In the genomic region with DNA sequence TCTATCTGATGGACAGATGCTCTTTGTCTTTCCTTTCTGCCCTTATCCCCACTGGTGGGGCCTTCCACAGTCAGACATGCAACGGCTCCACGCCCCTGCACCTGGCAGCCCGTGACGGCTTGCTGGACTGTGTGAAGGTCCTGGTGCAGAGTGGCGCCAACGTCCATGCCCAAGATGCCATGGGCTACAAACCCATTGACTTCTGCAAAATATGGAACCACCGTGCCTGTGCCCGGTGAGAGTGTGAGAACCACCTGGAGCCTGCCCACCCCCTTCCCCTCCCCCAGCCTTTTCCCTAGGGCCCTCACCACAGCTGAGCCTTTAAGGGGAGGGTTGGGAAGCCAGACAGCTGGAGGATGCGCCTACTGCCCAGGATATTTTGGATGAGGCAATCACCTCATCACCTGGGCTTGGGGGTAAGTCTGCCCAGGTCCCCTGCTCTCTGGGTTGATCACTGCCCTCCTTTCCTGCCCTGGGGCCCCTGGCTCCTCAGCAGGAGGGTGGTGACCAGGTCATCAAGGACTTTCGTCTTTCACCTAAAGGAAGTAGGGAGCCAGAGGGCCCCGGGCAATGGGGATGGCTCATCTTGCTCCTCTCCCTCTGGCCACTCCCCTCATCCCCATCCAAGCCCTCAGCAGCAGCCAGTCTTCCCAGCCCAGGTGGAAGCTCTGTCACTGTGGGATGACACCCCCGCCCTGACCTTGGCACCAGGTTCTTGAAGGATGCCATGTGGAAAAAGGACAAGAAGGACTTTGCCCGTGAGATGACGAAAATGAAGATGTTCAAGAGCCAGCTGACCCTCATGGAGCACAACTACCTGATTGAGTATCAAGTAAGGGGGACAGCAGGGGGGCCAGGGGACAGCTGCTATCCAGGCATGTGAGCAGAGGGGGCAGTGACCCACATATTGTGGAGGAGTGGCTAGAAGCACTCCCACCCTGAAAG, we compare ENCODE assay signal across 25 cellular contexts. TPM values are rescaled to one million over a fixed set of nuclear protein-coding genes. Genes with fewer than 3 reads are reported as not detected.
A peak's percentile ranks its signal among the peaks of the same experiment; 100 is the strongest.
DNase-seq lines count a peak whose midpoint lies in the region; ATAC-seq, FAIRE-seq and TF ChIP-seq lines count a peak whose summit lies in the region.
"Had no signal": no experiment of that assay in that cellular context is flagged by ENCODE, and none has a peak within 500 bp of the region (broad histone marks: within the 10 kb centered on the region; RNA-seq: fewer than 3 reads in every experiment).

No MANE protein-coding gene starts in this region.

- H3K36me3 ChIP-seq in H1 (ENCODE audit: control insufficient read depth in 2 of 4, insufficient read depth in 4 of 4, low read length in 3 of 4) (no peaks in the 10 kb centered on the region), suprapubic skin (peaks cover 30% of the 10 kb centered on the region)

- intact Hi-C loops in activated CD4-positive, alpha-beta memory T cell treated with anti-CD3 and anti-CD28 coated beads for 36 hours (cut with micrococcal nuclease) = loop anchor here (10.0 kb wide), 1 partner anchor 687 kb away; a partner anchor contains a TSS

- H2AK5ac ChIP-seq in H1 (ENCODE audit: low read depth, low read length) = 0 out of 2 replicates have a peak overlapping the region, but pooled peaks have one; percentile 57

- H3K4me1 Mint-ChIP-seq in activated CD4-positive, alpha-beta memory T cell treated with anti-CD3 and anti-CD28 coated beads for 36 hours (ENCODE audit: low read depth) = peaks cover 21% of the 10 kb centered on the region
- peaks cover 18% of the 10 kb centered on the region for H3K4me1 Mint-ChIP-seq in activated CD4-positive, alpha-beta memory T cell treated with anti-CD3 and anti-CD28 coated beads, Interleukin-2, amount 10 ng/mL, durations not matched to agents 7 days and 5 days
- H3K4me1 Mint-ChIP-seq in WTC11 = peaks cover 16% of the 10 kb centered on the region

- no peak overlapping the region for H2BK15ac ChIP-seq in H1 (ENCODE audit: low read length)

- FAIRE-seq in H1 (lab: Jason Lieb, UNC) = no peak
- FAIRE-seq: K562, RCC 7860 had no signal

- no peak overlapping the region for H2BK12ac ChIP-seq in H1 (ENCODE audit: low read depth, low read length)

- TF ChIP-seq POLR2A in H1 (IDR thresholded peaks at IDR 0.05; ENCODE audit: control extremely low read depth in 1 of 2, low read depth in 2 of 2, low read length in 2 of 2) (no peak), suprapubic skin (IDR thresholded peaks at IDR 0.05) (no peak)

- no peaks in the 10 kb centered on the region for H3K79me1 ChIP-seq in H1 (ENCODE audit: low read depth, low read length)

- H3K18ac ChIP-seq in H1 (ENCODE audit: extremely low read depth, low read length) = no peak overlapping the region

- H3K23me2 ChIP-seq in H1 (ENCODE audit: low read depth, low read length) = peaks cover 5% of the 10 kb centered on the region; the same call in 1 of the 2 replicates

- no peak overlapping the region for H3K23ac ChIP-seq in H1 (ENCODE audit: insufficient read length)

- peaks cover 0 to 20% (median 9%) of the 10 kb centered on the region in 4 experiments; a peak in 5 of 7 replicates for H3K27me3 ChIP-seq in H1 (replicated peaks in 1 of 4; ENCODE audit: control insufficient read depth in 3 of 4, extremely low read depth in 1 of 4, insufficient read depth in 3 of 4, low read length in 3 of 4)
- no peaks in the 10 kb centered on the region for H3K27me3 ChIP-seq in suprapubic skin

- H3K4me3 ChIP-seq in H1 (ENCODE audit: extremely low read depth in 1 of 4, insufficient read depth in 2 of 4, low read depth in 3 of 4, low read length in 4 of 4) (no peak overlapping the region), suprapubic skin (no peak overlapping the region)
- H3K4me3 ChIP-seq: K562, left ventricle myocardium inferior had no signal

- H3K27me3 Mint-ChIP-seq in activated CD4-positive, alpha-beta memory T cell treated with anti-CD3 and anti-CD28 coated beads for 36 hours = no peaks in the 10 kb centered on the region
- H3K27me3 Mint-ChIP-seq in activated CD4-positive, alpha-beta memory T cell treated with anti-CD3 and anti-CD28 coated beads, Interleukin-2, amount 10 ng/mL, durations not matched to agents 7 days and 5 days = no peaks in the 10 kb centered on the region
- H3K27me3 Mint-ChIP-seq in WTC11 (ENCODE audit: low read depth) = peaks cover 31% of the 10 kb centered on the region
- H3K27me3 Mint-ChIP-seq: activated CD8-positive, alpha-beta T cell treated with anti-CD3 and anti-CD28 coated beads for 36 hours; activated naive CD8-positive, alpha-beta T cell treated with anti-CD3 and anti-CD28 coated beads for 36 hours; CD4-positive, alpha-beta memory T cell had no signal

- ATAC-seq in WTC11 = no peak
- ATAC-seq in HG03457 (IDR thresholded peaks at IDR 0.05; ENCODE audit: unreplicated experiment) = no peak
- ATAC-seq: activated CD8-positive, alpha-beta T cell treated with anti-CD3 and anti-CD28 coated beads for 36 hours; K562; naive thymus-derived CD4-positive, alpha-beta T cell had no signal

- H2BK5ac ChIP-seq in H1 (ENCODE audit: low read depth, low read length) = no peak overlapping the region

- no peaks in the 10 kb centered on the region for H3K9me3 Mint-ChIP-seq in activated CD4-positive, alpha-beta memory T cell treated with anti-CD3 and anti-CD28 coated beads for 36 hours
- H3K9me3 Mint-ChIP-seq in activated CD4-positive, alpha-beta memory T cell treated with anti-CD3 and anti-CD28 coated beads, Interleukin-2, amount 10 ng/mL, durations not matched to agents 7 days and 5 days = no peaks in the 10 kb centered on the region
- no peaks in the 10 kb centered on the region for H3K9me3 Mint-ChIP-seq in WTC11
- H3K9me3 Mint-ChIP-seq: activated CD8-positive, alpha-beta T cell treated with anti-CD3 and anti-CD28 coated beads for 36 hours; activated naive CD8-positive, alpha-beta T cell treated with anti-CD3 and anti-CD28 coated beads for 36 hours; CD4-positive, alpha-beta memory T cell; naive thymus-derived CD4-positive, alpha-beta T cell had no signal

- no peak overlapping the region for H2AFZ ChIP-seq in H1 (ENCODE audit: low read length)

- peaks cover 0 to 15% (median 5%) of the 10 kb centered on the region in 4 experiments; a peak in 4 of 7 replicates for H3K4me1 ChIP-seq in H1 (replicated peaks in 1 of 4; ENCODE audit: control insufficient read depth in 3 of 4, insufficient read depth in 4 of 4, low read length in 3 of 4)
- peaks cover 33% of the 10 kb centered on the region for H3K4me1 ChIP-seq in suprapubic skin

- H3K27ac ChIP-seq in H1 (ENCODE audit: low read depth, low read length) = no peak overlapping the region
- H3K27ac ChIP-seq in suprapubic skin = no peak overlapping the region
- H3K27ac ChIP-seq: left ventricle myocardium inferior had no signal

- H2BK120ac ChIP-seq in H1 (replicated peaks; ENCODE audit: low read depth, low read length) = no peak overlapping the region

- no peak overlapping the region for H4K8ac ChIP-seq in H1 (ENCODE audit: extremely low read depth, insufficient read depth, low read length)

- CTCF ChIA-PET in activated CD4-positive, alpha-beta memory T cell treated with anti-CD3 and anti-CD28 coated beads for 36 hours (lab: Charles Lee) = interaction anchor here (1.4 to 5.0 kb wide), 4 partner anchors 12 to 119 kb away, joined by 3 to 54 read pairs (median 28); a partner anchor contains a TSS
- CTCF ChIA-PET in activated CD4-positive, alpha-beta memory T cell treated with anti-CD3 and anti-CD28 coated beads, Interleukin-2, amount 10 ng/mL, durations not matched to agents 7 days and 5 days (lab: Charles Lee) = interaction anchor here (1.2 to 3.2 kb wide), 2 partner anchors 15 to 19 kb away, joined by 3 to 11 read pairs; no protein-coding TSS in a partner anchor
- CTCF ChIA-PET in WTC11 (lab: Charles Lee) = interaction anchor here (1.4 to 4.9 kb wide), 4 partner anchors 17 to 34 kb away, joined by 3 to 68 read pairs (median 4); no protein-coding TSS in a partner anchor
- CTCF ChIA-PET in H1 (lab: Charles Lee; ENCODE audit: partially characterized antibody) = interaction anchor here (1.0 to 7.1 kb wide), 13 partner anchors 8 to 265 kb away, joined by 3 to 66 read pairs (median 5); a partner anchor contains a TSS

- TF ChIP-seq EP300 in H1 (IDR thresholded peaks at IDR 0.05; ENCODE audit: borderline replicate concordance in 1 of 2, low read depth in 2 of 2, low read length in 2 of 2) (no peak), suprapubic skin (IDR thresholded peaks at IDR 0.05) (no peak)

- no peak overlapping the region for H3K56ac ChIP-seq in H1 (replicated peaks; ENCODE audit: insufficient read length, low read depth, low read length)

- peak; percentile 5 for DNase-seq in activated CD4-positive, alpha-beta memory T cell treated with anti-CD3 and anti-CD28 coated beads for 36 hours
- DNase-seq in activated CD4-positive, alpha-beta memory T cell treated with anti-CD3 and anti-CD28 coated beads, Interleukin-2, amount 10 ng/mL, durations not matched to agents 7 days and 5 days = no peak
- DNase-seq in WTC11 (ENCODE audit: low spot score) = peak; percentile 7
- DNase-seq in H1 (ENCODE audit: low read depth in 1 of 2, low spot score in 2 of 2) = no peak
- DNase-seq in suprapubic skin (ENCODE audit: low spot score in 2 of 2) = peak; percentile 53 to 74
- no peak for DNase-seq in NCI-H774 (lab: John Stamatoyannopoulos, UW)
- no peak for DNase-seq in NCI-H748 (lab: John Stamatoyannopoulos, UW; ENCODE audit: unreplicated experiment)
- DNase-seq: activated CD8-positive, alpha-beta T cell treated with anti-CD3 and anti-CD28 coated beads for 36 hours; activated naive CD8-positive, alpha-beta T cell treated with anti-CD3 and anti-CD28 coated beads for 36 hours; CD4-positive, alpha-beta memory T cell; cerebellar nuclear complex; left ventricle myocardium inferior; midbrain; NCI-H1105 treated with DMSO at 0.1 percent for 48 hours; NCI-H2081; NCI-H2227 treated with DMSO at 0.1 percent for 48 hours; NCI-H69; SIG-M5 had no signal

- H2BK20ac ChIP-seq in H1 (ENCODE audit: low read length) = no peak overlapping the region

- TF ChIP-seq RAD21 in H1 (IDR thresholded peaks at IDR 0.05 in 1 of 2, conservative IDR thresholded peaks at IDR 0.05 in 1 of 2; ENCODE audit: low read depth in 2 of 2, low read length in 2 of 2) = no peak

- H4K20me1 ChIP-seq in H1 (replicated peaks in 1 of 2; ENCODE audit: control insufficient read depth in 1 of 2, insufficient read depth in 2 of 2, low read length in 2 of 2) = peaks cover 0 to 9% of the 10 kb centered on the region in 2 experiments

- WGBS in H1 (ENCODE audit: extremely low coverage in 1 of 2, insufficient coverage in 1 of 2, insufficient read length in 1 of 2, insufficient replicate concordance in 2 of 2, low coverage in 1 of 2, low lambda C conversion rate in 2 of 2, missing lambda C conversion rate in 1 of 2), 2 experiments = 95% methylated on average over 12 of the region's 14 CpGs; no CpG with 5 or more reads in 1 of the 2 experiments
- WGBS in suprapubic skin = 88% methylated on average over 6 of the region's 14 CpGs

- H3K9me3 ChIP-seq in H1 (ENCODE audit: insufficient read depth in 2 of 2, low read depth in 1 of 2, low read length in 1 of 2) (no peaks in the 10 kb centered on the region), suprapubic skin (no peaks in the 10 kb centered on the region)
- H3K9me3 ChIP-seq: left ventricle myocardium inferior had no signal

- H3K4me2 ChIP-seq in H1 (ENCODE audit: insufficient read depth in 1 of 2, low read depth in 2 of 2, low read length in 2 of 2) = no peak overlapping the region

- no peak overlapping the region for H3K4me3 Mint-ChIP-seq in activated CD4-positive, alpha-beta memory T cell treated with anti-CD3 and anti-CD28 coated beads for 36 hours
- H3K4me3 Mint-ChIP-seq in activated CD4-positive, alpha-beta memory T cell treated with anti-CD3 and anti-CD28 coated beads, Interleukin-2, amount 10 ng/mL, durations not matched to agents 7 days and 5 days = no peak overlapping the region
- H3K4me3 Mint-ChIP-seq in WTC11 = no peak overlapping the region
- H3K4me3 Mint-ChIP-seq: activated CD8-positive, alpha-beta T cell treated with anti-CD3 and anti-CD28 coated beads for 36 hours; activated naive CD8-positive, alpha-beta T cell treated with anti-CD3 and anti-CD28 coated beads for 36 hours had no signal

- no peak overlapping the region for H3K27ac Mint-ChIP-seq in activated CD4-positive, alpha-beta memory T cell treated with anti-CD3 and anti-CD28 coated beads for 36 hours
- no peak overlapping the region for H3K27ac Mint-ChIP-seq in activated CD4-positive, alpha-beta memory T cell treated with anti-CD3 and anti-CD28 coated beads, Interleukin-2, amount 10 ng/mL, durations not matched to agents 7 days and 5 days
- H3K27ac Mint-ChIP-seq in WTC11 = no peak overlapping the region
- H3K27ac Mint-ChIP-seq: activated CD8-positive, alpha-beta T cell treated with anti-CD3 and anti-CD28 coated beads for 36 hours; activated naive CD8-positive, alpha-beta T cell treated with anti-CD3 and anti-CD28 coated beads for 36 hours had no signal

- no peak overlapping the region for H3K14ac ChIP-seq in H1 (ENCODE audit: insufficient read length)

- TF ChIP-seq CTCF in WTC11 (IDR thresholded peaks at IDR 0.05) (no peak), H1 (IDR thresholded peaks at IDR 0.05; ENCODE audit: control extremely low read depth in 1 of 3, insufficient read depth in 1 of 3, low read depth in 1 of 3, low read length in 3 of 3) (no peak), suprapubic skin (IDR thresholded peaks at IDR 0.05) (no peak)

- no peak overlapping the region for H3K4ac ChIP-seq in H1 (replicated peaks; ENCODE audit: insufficient read length, low read depth, low read length)

- peaks cover 8% of the 10 kb centered on the region for H3K36me3 Mint-ChIP-seq in activated CD4-positive, alpha-beta memory T cell treated with anti-CD3 and anti-CD28 coated beads for 36 hours
- peaks cover 12% of the 10 kb centered on the region for H3K36me3 Mint-ChIP-seq in activated CD4-positive, alpha-beta memory T cell treated with anti-CD3 and anti-CD28 coated beads, Interleukin-2, amount 10 ng/mL, durations not matched to agents 7 days and 5 days (ENCODE audit: low read depth)
- H3K36me3 Mint-ChIP-seq in WTC11 = peaks cover 8% of the 10 kb centered on the region; the same call in 1 of the 2 replicates

- H3K79me2 ChIP-seq in H1 (ENCODE audit: control insufficient read depth in 1 of 2, insufficient read depth in 2 of 2, low read length in 2 of 2) = no peaks in the 10 kb centered on the region

- H4K91ac ChIP-seq in H1 (replicated peaks; ENCODE audit: insufficient read length, low read length) = no peak overlapping the region

- no peak overlapping the region for H4K5ac ChIP-seq in H1 (ENCODE audit: insufficient read length, low read depth, low read length)

- H3K9ac ChIP-seq in H1 (replicated peaks in 1 of 4; ENCODE audit: extremely low read depth in 1 of 4, low read depth in 3 of 4, low read length in 3 of 4) = no peak overlapping the region

- POLR2A ChIA-PET in activated CD4-positive, alpha-beta memory T cell treated with anti-CD3 and anti-CD28 coated beads for 36 hours (lab: Charles Lee) = interaction anchor here (1.7 kb wide), 1 partner anchor 8 kb away, joined by 4 read pairs; no protein-coding TSS in a partner anchor
- POLR2A ChIA-PET in activated CD4-positive, alpha-beta memory T cell treated with anti-CD3 and anti-CD28 coated beads, Interleukin-2, amount 10 ng/mL, durations not matched to agents 7 days and 5 days (lab: Charles Lee) = no interaction called here
- POLR2A ChIA-PET in WTC11 (lab: Charles Lee) = no interaction called here
- POLR2A ChIA-PET in H1 (lab: Charles Lee; ENCODE audit: partially characterized antibody) = no interaction called here

RNA-seq across cellular contexts. Expression of a gene that starts 3.7 kb away (rescaled TPM):
- not detected for total RNA-seq in activated CD4-positive, alpha-beta memory T cell treated with anti-CD3 and anti-CD28 coated beads for 36 hours
- not detected for total RNA-seq in activated CD4-positive, alpha-beta memory T cell treated with anti-CD3 and anti-CD28 coated beads, Interleukin-2, amount 10 ng/mL, durations not matched to agents 7 days and 5 days
- total RNA-seq in WTC11 (2021) = 0.39 to 0.81 TPM (median 0.80 TPM) in 3 replicates
- total RNA-seq in H1 (2021; fragmentation: NEBNext Ultra II Directional; extraction: Animal tissue kit (Norgen Biotek cat#: 25700)) = 0.39 and 0.55 TPM in 2 replicates
- polyA plus RNA-seq in H1 (2011; rRNA removed) = 0.53 and 0.70 TPM in 2 replicates
- polyA plus RNA-seq in H1 (2011; cell fraction: cytosol; rRNA removed) = 0.27 TPM
- 0.64 TPM for polyA plus RNA-seq in H1 (2011; cell fraction: nucleus; rRNA removed)
- polyA plus RNA-seq in H1 (2012, experiment 1 of 2) = 0.49 to 0.90 TPM (median 0.61 TPM) in 4 replicates
- polyA plus RNA-seq in H1 (2012, experiment 2 of 2) = 0.39 TPM
- polyA plus RNA-seq in H1 (2013, experiment 1 of 2) = 0.77 TPM
- 0.75 TPM for polyA plus RNA-seq in H1 (2013, experiment 2 of 2)
- polyA minus RNA-seq in H1 (2011; rRNA and poly(A)+ RNA removed) = 0.47 and 0.61 TPM in 2 replicates
- polyA minus RNA-seq in H1 (2011; cell fraction: cytosol; rRNA and poly(A)+ RNA removed) = not detected
- polyA minus RNA-seq in H1 (2011; cell fraction: nucleus; rRNA and poly(A)+ RNA removed) = 2.1 TPM
- total RNA-seq in suprapubic skin = 1 to 10 TPM in 2 of 4 donors, not detected in 2; 2.9 to 5.5 TPM
- total RNA-seq: A172; activated CD8-positive, alpha-beta T cell treated with anti-CD3 and anti-CD28 coated beads for 36 hours; MCF 10A had no signal
- polyA plus RNA-seq: CD4-positive, alpha-beta memory T cell; K562; naive thymus-derived CD4-positive, alpha-beta T cell had no signal

RNA-seq across cellular contexts. Expression of a gene that starts 12.5 kb away (rescaled TPM):
- total RNA-seq in activated CD4-positive, alpha-beta memory T cell treated with anti-CD3 and anti-CD28 coated beads for 36 hours = 10 to 100 TPM; 29.0 to 29.9 TPM
- 10 to 100 TPM; 34.8 to 35.8 TPM for total RNA-seq in activated CD4-positive, alpha-beta memory T cell treated with anti-CD3 and anti-CD28 coated beads, Interleukin-2, amount 10 ng/mL, durations not matched to agents 7 days and 5 days
- 15.2 to 18.3 TPM (median 17.0 TPM) in 3 replicates for total RNA-seq in WTC11 (2021)
- 24.3 and 25.2 TPM in 2 replicates for total RNA-seq in H1 (2021; fragmentation: NEBNext Ultra II Directional; extraction: Animal tissue kit (Norgen Biotek cat#: 25700))
- polyA plus RNA-seq in H1 (2011; rRNA removed) = 30.1 and 31.2 TPM in 2 replicates
- 20.9 TPM for polyA plus RNA-seq in H1 (2011; cell fraction: cytosol; rRNA removed)
- 45.3 TPM for polyA plus RNA-seq in H1 (2011; cell fraction: nucleus; rRNA removed)
- 15.6 to 18.4 TPM (median 17.5 TPM) in 4 replicates for polyA plus RNA-seq in H1 (2012, experiment 1 of 2)
- 16.0 TPM for polyA plus RNA-seq in H1 (2012, experiment 2 of 2)
- polyA plus RNA-seq in H1 (2013, experiment 1 of 2) = 27.3 TPM
- 37.1 TPM for polyA plus RNA-seq in H1 (2013, experiment 2 of 2)
- polyA minus RNA-seq in H1 (2011; rRNA and poly(A)+ RNA removed) = 32.0 and 32.9 TPM in 2 replicates
- 11.2 TPM for polyA minus RNA-seq in H1 (2011; cell fraction: cytosol; rRNA and poly(A)+ RNA removed)
- polyA minus RNA-seq in H1 (2011; cell fraction: nucleus; rRNA and poly(A)+ RNA removed) = 17.3 TPM
- total RNA-seq in suprapubic skin = 10 to 100 TPM; 19.7 to 31.0 (median 26.8) TPM

RNA-seq across cellular contexts. Expression of a gene that starts 46.4 kb away (rescaled TPM):
- not detected for total RNA-seq in activated CD4-positive, alpha-beta memory T cell treated with anti-CD3 and anti-CD28 coated beads for 36 hours
- total RNA-seq in activated CD4-positive, alpha-beta memory T cell treated with anti-CD3 and anti-CD28 coated beads, Interleukin-2, amount 10 ng/mL, durations not matched to agents 7 days and 5 days = not detected
- not detected in 3 replicates for total RNA-seq in WTC11 (2021)
- not detected in 2 replicates for total RNA-seq in H1 (2021; fragmentation: NEBNext Ultra II Directional; extraction: Animal tissue kit (Norgen Biotek cat#: 25700))
- 0.17 TPM in 1 of 2 replicates, not detected in the other for polyA plus RNA-seq in H1 (2011; rRNA removed)
- not detected for polyA plus RNA-seq in H1 (2011; cell fraction: cytosol; rRNA removed)
- 0.31 TPM for polyA plus RNA-seq in H1 (2011; cell fraction: nucleus; rRNA removed)
- polyA plus RNA-seq in H1 (2012, experiment 1 of 2) = 0.18 to 0.19 TPM in 2 of 4 replicates, not detected in the others
- not detected for polyA plus RNA-seq in H1 (2012, experiment 2 of 2)
- 0.04 TPM for polyA plus RNA-seq in H1 (2013, experiment 1 of 2)
- polyA plus RNA-seq in H1 (2013, experiment 2 of 2) = not detected
- polyA minus RNA-seq in H1 (2011; rRNA and poly(A)+ RNA removed) = not detected in 2 replicates
- polyA minus RNA-seq in H1 (2011; cell fraction: cytosol; rRNA and poly(A)+ RNA removed) = not detected
- polyA minus RNA-seq in H1 (2011; cell fraction: nucleus; rRNA and poly(A)+ RNA removed) = not detected
- total RNA-seq in suprapubic skin = 10 to 100 TPM; 22.7 to 66.9 (median 39.5) TPM
- total RNA-seq: activated CD8-positive, alpha-beta T cell treated with anti-CD3 and anti-CD28 coated beads for 36 hours; activated naive CD8-positive, alpha-beta T cell treated with anti-CD3 and anti-CD28 coated beads for 36 hours; CD4-positive, alpha-beta memory T cell; HT1080; K562; left ventricle myocardium inferior; MCF 10A; naive thymus-derived CD4-positive, alpha-beta T cell had no signal
- polyA plus RNA-seq: CD4-positive, alpha-beta memory T cell; K562; naive thymus-derived CD4-positive, alpha-beta T cell had no signal

Comparison
In these comparisons a context has a peak if more than half of its experiments do, and no peak if none do; other contexts are left out.
1. DNase-seq: peak in activated CD4-positive, alpha-beta memory T cell treated with anti-CD3 and anti-CD28 coated beads for 36 hours (single experiment), WTC11 (single experiment) and suprapubic skin (2 of 2); none in activated CD4-positive, alpha-beta memory T cell treated with anti-CD3 and anti-CD28 coated beads, Interleukin-2, amount 10 ng/mL, durations not matched to agents 7 days and 5 days (single experiment), H1 (0 of 2), NCI-H774 (single experiment) and NCI-H748 (single experiment).
2. RNA of a gene that starts 46.4 kb away (total RNA-seq): 22.7 to 66.9 TPM in suprapubic skin; not detected in activated CD4-positive, alpha-beta memory T cell treated with anti-CD3 and anti-CD28 coated beads for 36 hours, not detected in activated CD4-positive, alpha-beta memory T cell treated with anti-CD3 and anti-CD28 coated beads, Interleukin-2, amount 10 ng/mL, durations not matched to agents 7 days and 5 days, not detected in WTC11 and not detected in H1; every median in the first group is over 10 times any median in the second.